Comparison of ENCODE assay signal across 20 cellular contexts in the genomic region with DNA sequence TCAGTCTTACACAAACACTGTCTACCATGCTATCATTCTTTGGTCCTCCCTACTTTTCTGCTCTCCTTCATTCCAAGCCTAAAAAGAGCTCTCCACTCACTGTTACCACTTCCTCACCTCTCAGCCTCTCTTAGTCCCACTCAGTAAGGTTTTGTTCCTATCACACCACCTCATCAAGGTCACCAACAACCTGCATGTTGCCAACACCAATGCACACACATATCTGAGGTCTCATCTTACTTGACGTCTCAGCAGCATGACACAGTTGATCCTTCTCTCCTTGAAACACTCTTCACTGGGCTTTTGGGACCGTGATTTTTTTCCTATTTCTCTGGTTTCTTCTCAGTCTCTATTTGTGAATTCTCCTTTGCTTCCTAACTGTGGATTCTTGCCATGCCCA. TPM values are rescaled to one million over a fixed set of nuclear protein-coding genes. Genes with fewer than 3 reads are reported as not detected.
A peak's percentile ranks its signal among the peaks of the same experiment; 100 is the strongest.
DNase-seq lines count a peak whose midpoint lies in the region; ATAC-seq, FAIRE-seq and TF ChIP-seq lines count a peak whose summit lies in the region.
"Had no signal": no experiment of that assay in that cellular context is flagged by ENCODE, and none has a peak within 500 bp of the region (broad histone marks: within the 10 kb centered on the region; RNA-seq: fewer than 3 reads in every experiment).

No MANE protein-coding gene starts in this region.

- intact Hi-C loops in activated CD4-positive, alpha-beta T cell treated with anti-CD3 and anti-CD28 coated beads, Interleukin-2, amount 10 ng/mL, durations not matched to agents 24 days and 14 days (cut with micrococcal nuclease) = no loop called here
- intact Hi-C loops in K562 (cut with micrococcal nuclease) = no loop called here
- intact Hi-C loops in stomach (cut with DNase I; ENCODE audit: low total_unique reads) = no loop called here

- H3K4me1 ChIP-seq in OCI-LY1 (ENCODE audit: insufficient read depth, low read length, severe bottlenecking) (peaks cover 40% of the 10 kb centered on the region), K562 (replicated peaks in 1 of 2; ENCODE audit: control insufficient read depth in 2 of 2, insufficient read depth in 2 of 2, low read length in 2 of 2) (peaks cover 13% of the 10 kb centered on the region in 2 experiments; a peak in 4 of 5 replicates), skeletal muscle tissue (ENCODE audit: control insufficient read depth in 3 of 3, insufficient read depth in 3 of 3, low read length in 3 of 3) (peaks cover 14 to 19% (median 18%) of the 10 kb centered on the region in 3 donors), stomach (peaks cover 6 to 34% (median 16%) of the 10 kb centered on the region in 4 donors)

- no peak; the same call in 2 of the 3 replicates for ATAC-seq in K562
- ATAC-seq: heart left ventricle had no signal

- no peaks in the 10 kb centered on the region for H3F3A ChIP-seq in OCI-LY1 (ENCODE audit: insufficient read depth, low read length)

- H4K20me1 ChIP-seq in OCI-LY1 (ENCODE audit: insufficient read depth, low read length) = no peaks in the 10 kb centered on the region
- 0 out of 2 replicates have a peak, but pooled peaks cover 3% of the 10 kb centered on the region for H4K20me1 ChIP-seq in K562 (replicated peaks; ENCODE audit: control insufficient read depth, insufficient read depth, low read length)

- H3K36me3 ChIP-seq in OCI-LY1 (ENCODE audit: insufficient read depth, low read length) = peaks cover 9% of the 10 kb centered on the region; the same call in 1 of the 2 replicates
- peaks cover 4% of the 10 kb centered on the region; the same call in 1 of the 3 replicates for H3K36me3 ChIP-seq in K562 (ENCODE audit: control insufficient read depth, insufficient read depth, low read length)
- H3K36me3 ChIP-seq in skeletal muscle tissue (ENCODE audit: control insufficient read depth in 3 of 3, insufficient read depth in 3 of 3, low read length in 3 of 3) = peaks cover 0 to 4% (median 3%) of the 10 kb centered on the region in 3 donors
- peaks cover 6 to 16% (median 15%) of the 10 kb centered on the region in 4 donors for H3K36me3 ChIP-seq in stomach

- peak overlapping the region; percentile 52 for H3K27ac Mint-ChIP-seq in activated CD4-positive, alpha-beta T cell treated with anti-CD3 and anti-CD28 coated beads, Interleukin-2, amount 10 ng/mL, durations not matched to agents 24 days and 14 days

- H3K4me3 ChIP-seq in OCI-LY1 (ENCODE audit: low read depth, low read length, poor library complexity, severe bottlenecking) (peak overlapping the region; percentile 32), K562 (no peak overlapping the region), skeletal muscle tissue (ENCODE audit: low read length in 3 of 3) (no peak overlapping the region), stomach (no peak overlapping the region)
- H3K4me3 ChIP-seq: heart left ventricle, sigmoid colon had no signal

- peaks cover 13% of the 10 kb centered on the region for H3K36me3 Mint-ChIP-seq in activated CD4-positive, alpha-beta T cell treated with anti-CD3 and anti-CD28 coated beads, Interleukin-2, amount 10 ng/mL, durations not matched to agents 24 days and 14 days (ENCODE audit: low read depth)

- DNase-seq in activated CD4-positive, alpha-beta T cell treated with anti-CD3 and anti-CD28 coated beads, Interleukin-2, amount 10 ng/mL, durations not matched to agents 24 days and 14 days = no peak
- no peak for DNase-seq in activated CD4-positive, alpha-beta T cell treated with anti-CD3 and anti-CD28 coated beads, Interleukin-2, amount 50 U/mL, for 1 hour
- DNase-seq in K562 (ENCODE audit: extremely low read depth in 1 of 4, low spot score in 3 of 4) (no peak), stomach (no peak), AG08396 (ENCODE audit: low spot score) (no peak), foreskin melanocyte (no peak)
- DNase-seq: DND-41; effector CD8-positive, alpha-beta T cell; heart left ventricle; NCI-H1930; NCI-H510A treated with DMSO at 0.1 percent for 48 hours; SHP77; sigmoid colon; stimulated activated CD4-positive, alpha-beta T cell treated with anti-CD3 and anti-CD28 coated beads, Interleukin-2, amount 100 ng/mL, for 48 hours had no signal

- CTCF ChIA-PET in K562 (lab: Yijun Ruan, JAX; ENCODE audit: low intra/inter-chr PET ratio) = no interaction called here

- TF ChIP-seq CTCF in OCI-LY1 (IDR thresholded peaks at IDR 0.05; ENCODE audit: low read length) (no peak), K562 (IDR thresholded peaks at IDR 0.05 in 2 of 3, conservative IDR thresholded peaks at IDR 0.05 in 1 of 3; ENCODE audit: insufficient read depth in 2 of 3, low read depth in 1 of 3, low read length in 3 of 3) (no peak), stomach (IDR thresholded peaks at IDR 0.05) (no peak)

- H3K9me1 ChIP-seq in K562 (ENCODE audit: control insufficient read depth, insufficient read depth, low read length) = no peaks in the 10 kb centered on the region

- no peaks in the 10 kb centered on the region for H3K9me3 Mint-ChIP-seq in activated CD4-positive, alpha-beta T cell treated with anti-CD3 and anti-CD28 coated beads, Interleukin-2, amount 10 ng/mL, durations not matched to agents 24 days and 14 days
- H3K9me3 Mint-ChIP-seq: CD14-positive monocyte; central memory CD8-positive, alpha-beta T cell had no signal

- H3K4me1 Mint-ChIP-seq in activated CD4-positive, alpha-beta T cell treated with anti-CD3 and anti-CD28 coated beads, Interleukin-2, amount 10 ng/mL, durations not matched to agents 24 days and 14 days = peaks cover 16% of the 10 kb centered on the region

- no peak overlapping the region for H3K4me3 Mint-ChIP-seq in activated CD4-positive, alpha-beta T cell treated with anti-CD3 and anti-CD28 coated beads, Interleukin-2, amount 10 ng/mL, durations not matched to agents 24 days and 14 days
- H3K4me3 Mint-ChIP-seq: CD14-positive monocyte; central memory CD8-positive, alpha-beta T cell had no signal

- H2AFZ ChIP-seq in OCI-LY1 (ENCODE audit: low read length) (no peak overlapping the region), K562 (ENCODE audit: low read depth, low read length) (no peak overlapping the region)

- H3K4me2 ChIP-seq in OCI-LY1 (ENCODE audit: low read length) (peak overlapping the region; percentile 45; the same call in 1 of the 2 replicates), K562 (ENCODE audit: insufficient read depth, low read length) (no peak overlapping the region)

- in situ Hi-C loops in K562 (cut with MboI) = no loop called here

- FAIRE-seq in K562 (lab: Jason Lieb, UNC) = peak; percentile 49
- FAIRE-seq: A204.1, GM18507 had no signal

- H3K9ac ChIP-seq in OCI-LY1 (ENCODE audit: low read length) (no peak overlapping the region; the same call in 1 of the 2 replicates), K562 (ENCODE audit: insufficient read depth in 1 of 2, low read depth in 2 of 2, low read length in 2 of 2) (no peak overlapping the region), skeletal muscle tissue (ENCODE audit: low read depth in 1 of 3, low read length in 3 of 3) (no peak overlapping the region)

- TF ChIP-seq POLR2A in K562 (conservative IDR thresholded peaks at IDR 0.05) (no peak), stomach (IDR thresholded peaks at IDR 0.05) (no peak)

- TF ChIP-seq RAD21 in K562 (CRISPR knock-in tag; conservative IDR thresholded peaks at IDR 0.05 in 1 of 2, IDR thresholded peaks at IDR 0.05 in 1 of 2) = no peak

- H3K27me3 ChIP-seq in OCI-LY1 (ENCODE audit: insufficient read depth, low read length) (no peaks in the 10 kb centered on the region), K562 (ENCODE audit: control insufficient read depth in 2 of 2, insufficient read depth in 2 of 2, low read length in 2 of 2) (no peaks in the 10 kb centered on the region), skeletal muscle tissue (ENCODE audit: control insufficient read depth in 3 of 3, insufficient read depth in 3 of 3, low read length in 3 of 3) (no peaks in the 10 kb centered on the region), stomach (no peaks in the 10 kb centered on the region)
- H3K27me3 ChIP-seq: heart left ventricle, sigmoid colon had no signal

- no peaks in the 10 kb centered on the region for H3K9me3 ChIP-seq in OCI-LY1 (ENCODE audit: low read length)
- H3K9me3 ChIP-seq in K562 (replicated peaks; ENCODE audit: control insufficient read depth, insufficient read depth, low read depth, low read length) = no peaks in the 10 kb centered on the region
- no peaks in the 10 kb centered on the region for H3K9me3 ChIP-seq in skeletal muscle tissue (ENCODE audit: control insufficient read depth in 3 of 3, low read length in 3 of 3)
- no peaks in the 10 kb centered on the region for H3K9me3 ChIP-seq in stomach
- H3K9me3 ChIP-seq: heart left ventricle, sigmoid colon had no signal

- POLR2A ChIA-PET in K562 (lab: Yijun Ruan, JAX) = interaction anchor here (1.0 kb wide), 2 partner anchors 8 to 40 kb away, joined by 3 read pairs; partner anchors contain the start of gene PISD

- H3K9me2 ChIP-seq in OCI-LY1 (ENCODE audit: low read depth, low read length) = no peaks in the 10 kb centered on the region

- peak overlapping the region; percentile 66 for H3K27ac ChIP-seq in OCI-LY1 (ENCODE audit: low read depth, low read length, poor library complexity, severe bottlenecking)
- no peak overlapping the region for H3K27ac ChIP-seq in K562 (ENCODE audit: extremely low read depth, low read depth, low read length)
- H3K27ac ChIP-seq in skeletal muscle tissue (ENCODE audit: low read depth, low read length) = peak overlapping the region; percentile 54
- H3K27ac ChIP-seq in stomach = peak overlapping the region in 2 of 5 donors; percentile 9 to 52
- H3K27ac ChIP-seq: heart left ventricle, sigmoid colon had no signal

- BruUV-seq in K562 (replicated peaks; lab: Mats Ljungman, UMichigan) = no TSS peak

- 4% methylated on average over 2 of the region's 2 CpGs for WGBS in K562 (ENCODE audit: insufficient coverage, low coverage, missing lambda C conversion rate)
- 80 to 88% (median 84%) methylated on average over 2 of the region's 2 CpGs for WGBS in stomach, 5 donors

- no peaks in the 10 kb centered on the region for H3K27me3 Mint-ChIP-seq in activated CD4-positive, alpha-beta T cell treated with anti-CD3 and anti-CD28 coated beads, Interleukin-2, amount 10 ng/mL, durations not matched to agents 24 days and 14 days
- H3K27me3 Mint-ChIP-seq: central memory CD8-positive, alpha-beta T cell had no signal

- H3K79me2 ChIP-seq in OCI-LY1 (ENCODE audit: insufficient read depth, low read length) (peaks cover 62% of the 10 kb centered on the region), K562 (ENCODE audit: control insufficient read depth, insufficient read depth, low read length) (peaks cover 42% of the 10 kb centered on the region)

- TF ChIP-seq EP300 in K562 (IDR thresholded peaks at IDR 0.05; ENCODE audit: low read length) (no peak), stomach (IDR thresholded peaks at IDR 0.05) (no peak)

RNA-seq across cellular contexts. Expression of gene PISD, which starts 8.1 kb away (rescaled TPM):
- total RNA-seq in activated CD4-positive, alpha-beta T cell treated with anti-CD3 and anti-CD28 coated beads, Interleukin-2, amount 10 ng/mL, durations not matched to agents 24 days and 14 days = 44.9 and 52.1 TPM in 2 replicates
- 37.5 and 84.0 TPM in 2 replicates for total RNA-seq in K562 (2011; cell fraction: chromatin; rRNA removed; ENCODE audit: low replicate concordance)
- 62.2 and 72.4 TPM in 2 replicates for total RNA-seq in K562 (2011; cell fraction: nucleolus; rRNA removed)
- 47.8 and 52.1 TPM in 2 replicates for total RNA-seq in K562 (2011; cell fraction: nucleoplasm; rRNA removed)
- total RNA-seq in K562 (2014; rRNA removed) = 33.3 and 47.1 TPM in 2 replicates
- 20.2 and 24.5 TPM in 2 replicates for total RNA-seq in K562 (2014; rRNA removed; fragmentation: Illumina TruSeq; extraction: Trizol)
- 27.4 and 28.1 TPM in 2 replicates for total RNA-seq in K562 (2015; rRNA removed; fragmentation: Illumina TruSeq; extraction: Trizol)
- total RNA-seq in K562 (2021) = 56.8 and 63.1 TPM in 2 replicates
- 29.1 and 44.3 TPM in 2 replicates for polyA plus RNA-seq in K562 (2011; rRNA removed)
- 48.2 and 59.1 TPM in 2 replicates for polyA plus RNA-seq in K562 (2011; cell fraction: cytosol; rRNA removed)
- polyA plus RNA-seq in K562 (2011; cell fraction: nucleus; rRNA removed) = 112 and 122 TPM in 2 replicates
- 31.9 and 36.1 TPM in 2 replicates for polyA plus RNA-seq in K562 (2012)
- 42.6 and 48.5 TPM in 2 replicates for polyA plus RNA-seq in K562 (2014; fragmentation: Illumina TruSeq; extraction: Trizol)
- polyA plus RNA-seq in K562 (2014; fragmentation: Nextera tagmentation; extraction: Ambion mirVana) = 10 to 100 TPM; 44.4 to 65.9 TPM
- polyA plus RNA-seq in K562 (2014; rRNA removed) = 36.6 and 44.9 TPM in 2 replicates
- 14.8 and 17.3 TPM in 2 replicates for polyA minus RNA-seq in K562 (2011; rRNA and poly(A)+ RNA removed)
- 17.0 and 18.8 TPM in 2 replicates for polyA minus RNA-seq in K562 (2011; cell fraction: cytosol; rRNA and poly(A)+ RNA removed)
- polyA minus RNA-seq in K562 (2011; cell fraction: nucleus; rRNA and poly(A)+ RNA removed) = 22.3 and 29.7 TPM in 2 replicates
- 11.0 TPM for total RNA-seq in skeletal muscle tissue
- total RNA-seq in stomach = 10 to 100 TPM; 10.3 to 99.8 (median 56.2) TPM
- polyA plus RNA-seq in stomach = 10 to 100 TPM; 13.9 to 27.4 (median 16.8) TPM
